ENCODE assay signal across 12 cellular contexts in genomic region chr4:77579406-77580076, GRCh38. TPM values are rescaled to one million over a fixed set of nuclear protein-coding genes. Genes with fewer than 3 reads are reported as not detected.
A peak's percentile ranks its signal among the peaks of the same experiment; 100 is the strongest.
DNase-seq lines count a peak whose midpoint lies in the region; ATAC-seq and TF ChIP-seq lines count a peak whose summit lies in the region.
"Had no signal": no experiment of that assay in that cellular context is flagged by ENCODE, and none has a peak within 500 bp of the region (broad histone marks: within the 10 kb centered on the region; RNA-seq: fewer than 3 reads in every experiment).

No MANE protein-coding gene starts in this region.

- CTCF ChIA-PET in activated CD4-positive, alpha-beta T cell treated with anti-CD3 and anti-CD28 coated beads for 36 hours (lab: Charles Lee), result interaction anchor here (0.6 to 1.9 kb wide), 10 partner anchors 14 to 258 kb away, joined by 3 to 10 read pairs (median 3); no protein-coding TSS in a partner anchor

- peaks cover 7% of the 10 kb centered on the region for H3K9me3 Mint-ChIP-seq in activated CD4-positive, alpha-beta T cell treated with anti-CD3 and anti-CD28 coated beads for 36 hours (ENCODE audit: low read depth)
- H3K9me3 Mint-ChIP-seq in stimulated activated naive B cell treated with anti-CD40 and anti-IgM and Interleukin-4, amounts not matched to agents 10 μg/mL and 1 μg/mL and 100 μg/mL, for 72 hours, result peaks cover 3 to 5% of the 10 kb centered on the region in 2 donors
- H3K9me3 Mint-ChIP-seq in progenitor cell of endocrine pancreas (ENCODE audit: low read depth), result peaks cover 7% of the 10 kb centered on the region

- peaks cover 6% of the 10 kb centered on the region for H3K4me1 ChIP-seq in fibroblast of lung (ENCODE audit: control insufficient read depth, extremely low read depth, insufficient read depth, low read length)
- H3K4me1 ChIP-seq: HAP-1 had no signal

- intact Hi-C loops in activated CD4-positive, alpha-beta T cell treated with anti-CD3 and anti-CD28 coated beads for 36 hours (cut with DNase I, micrococcal nuclease), result loop anchor here (1.0 to 10.0 kb wide), 3 partner anchors 8 to 1365 kb away; no protein-coding TSS in a partner anchor

- DNase-seq in activated CD4-positive, alpha-beta T cell treated with anti-CD3 and anti-CD28 coated beads for 36 hours, result no peak
- DNase-seq in activated CD4-positive, alpha-beta T cell treated with anti-CD3 and anti-CD28 coated beads for 1 hour, result no peak
- DNase-seq in RPMI7951 (ENCODE audit: low read depth) (peak; percentile 86), fibroblast of lung (ENCODE audit: low read depth in 2 of 2) (peak; percentile 77 to 94), progenitor cell of endocrine pancreas (ENCODE audit: low spot score, unreplicated experiment) (no peak), mesenteric fat pad (ENCODE audit: low spot score) (no peak)
- no peak for DNase-seq in stimulated activated naive B cell treated with anti-CD40 and anti-IgM and Interleukin-4, amounts not matched to agents 10 μg/mL and 1 μg/mL and 100 μg/mL, for 72 hours
- DNase-seq: activated naive CD8-positive, alpha-beta T cell treated with anti-CD3 and anti-CD28 coated beads, Interleukin-2, amount 10 ng/mL, durations not matched to agents 7 days and 5 days; head of caudate nucleus had no signal

- POLR2A ChIA-PET in activated CD4-positive, alpha-beta T cell treated with anti-CD3 and anti-CD28 coated beads for 36 hours (lab: Charles Lee), result no interaction called here

- peaks cover 4% of the 10 kb centered on the region for H3K27me3 ChIP-seq in fibroblast of lung (ENCODE audit: control insufficient read depth, insufficient read depth, low read length)

- H3K4me2 ChIP-seq in fibroblast of lung (ENCODE audit: extremely low read depth, insufficient read depth, low read length), result no peak overlapping the region

- H3K4me3 Mint-ChIP-seq in activated CD4-positive, alpha-beta T cell treated with anti-CD3 and anti-CD28 coated beads for 36 hours, result no peak overlapping the region
- H3K4me3 Mint-ChIP-seq in stimulated activated naive B cell treated with anti-CD40 and anti-IgM and Interleukin-4, amounts not matched to agents 10 μg/mL and 1 μg/mL and 100 μg/mL, for 72 hours, result no peak overlapping the region
- H3K4me3 Mint-ChIP-seq in progenitor cell of endocrine pancreas (ENCODE audit: low read depth), result no peak overlapping the region
- H3K4me3 Mint-ChIP-seq: activated naive CD8-positive, alpha-beta T cell treated with anti-CD3 and anti-CD28 coated beads, Interleukin-2, amount 10 ng/mL, durations not matched to agents 7 days and 5 days had no signal

- no peak overlapping the region for H3K27ac ChIP-seq in fibroblast of lung (ENCODE audit: insufficient read depth, low read length)
- H3K27ac ChIP-seq: VCaP had no signal

- H4K20me1 ChIP-seq in fibroblast of lung (ENCODE audit: control insufficient read depth, extremely low read depth, insufficient read depth, low read length), result no peaks in the 10 kb centered on the region

- H3K27me3 Mint-ChIP-seq in activated CD4-positive, alpha-beta T cell treated with anti-CD3 and anti-CD28 coated beads for 36 hours, result peaks cover 17% of the 10 kb centered on the region
- peaks cover 0 to 20% of the 10 kb centered on the region in 2 donors for H3K27me3 Mint-ChIP-seq in stimulated activated naive B cell treated with anti-CD40 and anti-IgM and Interleukin-4, amounts not matched to agents 10 μg/mL and 1 μg/mL and 100 μg/mL, for 72 hours
- H3K27me3 Mint-ChIP-seq in progenitor cell of endocrine pancreas, result no peaks in the 10 kb centered on the region

- H3K9ac ChIP-seq in fibroblast of lung (ENCODE audit: insufficient read depth, low read length), result no peak overlapping the region

- peaks cover 4% of the 10 kb centered on the region for H3K36me3 Mint-ChIP-seq in activated CD4-positive, alpha-beta T cell treated with anti-CD3 and anti-CD28 coated beads for 36 hours (ENCODE audit: low read depth)
- no peaks in the 10 kb centered on the region for H3K36me3 Mint-ChIP-seq in stimulated activated naive B cell treated with anti-CD40 and anti-IgM and Interleukin-4, amounts not matched to agents 10 μg/mL and 1 μg/mL and 100 μg/mL, for 72 hours
- no peaks in the 10 kb centered on the region for H3K36me3 Mint-ChIP-seq in progenitor cell of endocrine pancreas (ENCODE audit: insufficient read depth)

- no peaks in the 10 kb centered on the region for H3K36me3 ChIP-seq in fibroblast of lung (ENCODE audit: control insufficient read depth, insufficient read depth, low read length)
- H3K36me3 ChIP-seq: HAP-1 had no signal

- TF ChIP-seq CTCF in fibroblast of lung (conservative IDR thresholded peaks at IDR 0.05 in 1 of 2, IDR thresholded peaks at IDR 0.05 in 1 of 2; ENCODE audit: low read depth in 1 of 2, low read length in 2 of 2) (no peak), progenitor cell of endocrine pancreas (IDR thresholded peaks at IDR 0.05; ENCODE audit: unreplicated experiment) (no peak)

- no peaks in the 10 kb centered on the region for H3K9me3 ChIP-seq in fibroblast of lung (ENCODE audit: control insufficient read depth, insufficient read depth, low read depth, low read length)
- H3K9me3 ChIP-seq: HAP-1 had no signal

- no peak overlapping the region for H2AFZ ChIP-seq in fibroblast of lung (ENCODE audit: low read length)

- H3K79me2 ChIP-seq in fibroblast of lung (ENCODE audit: control insufficient read depth, insufficient read depth, low read length), result no peaks in the 10 kb centered on the region

- H3K4me3 ChIP-seq in fibroblast of lung (replicated peaks in 1 of 4; ENCODE audit: control extremely low read depth in 1 of 4, insufficient read depth in 1 of 4, low read depth in 3 of 4, low read length in 4 of 4), result no peak overlapping the region
- H3K4me3 ChIP-seq: HAP-1 had no signal

- H3K27ac Mint-ChIP-seq in activated CD4-positive, alpha-beta T cell treated with anti-CD3 and anti-CD28 coated beads for 36 hours, result peak overlapping the region; percentile 70
- no peak overlapping the region for H3K27ac Mint-ChIP-seq in stimulated activated naive B cell treated with anti-CD40 and anti-IgM and Interleukin-4, amounts not matched to agents 10 μg/mL and 1 μg/mL and 100 μg/mL, for 72 hours
- no peak overlapping the region for H3K27ac Mint-ChIP-seq in progenitor cell of endocrine pancreas
- H3K27ac Mint-ChIP-seq: activated naive CD8-positive, alpha-beta T cell treated with anti-CD3 and anti-CD28 coated beads, Interleukin-2, amount 10 ng/mL, durations not matched to agents 7 days and 5 days had no signal

- H3K4me1 Mint-ChIP-seq in activated CD4-positive, alpha-beta T cell treated with anti-CD3 and anti-CD28 coated beads for 36 hours, result peaks cover 39% of the 10 kb centered on the region
- H3K4me1 Mint-ChIP-seq in stimulated activated naive B cell treated with anti-CD40 and anti-IgM and Interleukin-4, amounts not matched to agents 10 μg/mL and 1 μg/mL and 100 μg/mL, for 72 hours, result peaks cover 6 to 13% of the 10 kb centered on the region in 2 donors
- no peaks in the 10 kb centered on the region for H3K4me1 Mint-ChIP-seq in progenitor cell of endocrine pancreas (ENCODE audit: low read depth)

- peak; percentile 63 for ATAC-seq in activated CD4-positive, alpha-beta T cell treated with anti-CD3 and anti-CD28 coated beads for 36 hours
- peak; percentile 35 to 53 for ATAC-seq in stimulated activated naive B cell treated with anti-CD40 and anti-IgM and Interleukin-4, amounts not matched to agents 10 μg/mL and 1 μg/mL and 100 μg/mL, for 72 hours (replicated peaks)
- no peak for ATAC-seq in GM21526 (IDR thresholded peaks at IDR 0.05; ENCODE audit: low FRiP score, unreplicated experiment)

RNA-seq across cellular contexts. Expression of gene CXCL13, which starts 26.1 kb away (rescaled TPM):
- 1 to 10 TPM; 4.9 to 5.1 TPM for total RNA-seq in activated CD4-positive, alpha-beta T cell treated with anti-CD3 and anti-CD28 coated beads for 36 hours
- total RNA-seq in RPMI7951 (2014; rRNA removed; shearing (Covaris generic)), result not detected in 2 replicates
- not detected in 2 replicates for total RNA-seq in fibroblast of lung
- polyA plus RNA-seq in fibroblast of lung, result not detected in 2 replicates
- not detected in 2 replicates for polyA plus RNA-seq in fibroblast of lung (2012)
- not detected in 2 replicates for polyA minus RNA-seq in fibroblast of lung (ENCODE audit: low replicate concordance)
- total RNA-seq in progenitor cell of endocrine pancreas, result not detected in 2 replicates
- total RNA-seq in mesenteric fat pad, result not detected
- total RNA-seq: activated naive CD8-positive, alpha-beta T cell treated with anti-CD3 and anti-CD28 coated beads, Interleukin-2, amount 10 ng/mL, durations not matched to agents 7 days and 5 days had no signal

Comparison
In these comparisons a context has a peak if more than half of its experiments do, and no peak if none do; other contexts are left out.
1. DNase-seq: peak in RPMI7951 (single experiment) and fibroblast of lung (2 of 2); none in activated CD4-positive, alpha-beta T cell treated with anti-CD3 and anti-CD28 coated beads for 36 hours (single experiment), activated CD4-positive, alpha-beta T cell treated with anti-CD3 and anti-CD28 coated beads for 1 hour (single experiment), stimulated activated naive B cell treated with anti-CD40 and anti-IgM and Interleukin-4, amounts not matched to agents 10 μg/mL and 1 μg/mL and 100 μg/mL, for 72 hours (single experiment), progenitor cell of endocrine pancreas (single experiment) and mesenteric fat pad (single experiment).